In the genomic region with DNA sequence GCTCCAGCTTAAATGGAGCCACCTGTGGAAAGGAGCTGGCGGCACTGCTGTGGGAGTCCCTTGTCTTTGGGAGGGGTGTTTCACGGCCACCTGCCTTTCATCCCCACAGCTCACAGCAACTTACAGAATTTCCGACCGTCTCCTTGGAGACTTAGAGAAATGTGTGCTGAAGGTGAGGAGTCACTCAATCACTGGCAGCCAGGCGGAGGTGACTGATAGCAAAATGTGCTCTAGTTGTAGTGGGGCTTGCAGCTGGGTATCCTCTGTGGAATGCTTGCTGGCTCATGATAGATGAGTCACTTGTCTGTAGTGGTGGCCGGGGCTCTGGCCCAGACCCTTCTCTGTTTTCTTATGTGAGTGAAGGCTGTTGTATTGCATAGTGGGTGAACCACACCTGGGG, we compare ENCODE assay signal across 14 cellular contexts.
A peak's percentile ranks its signal among the peaks of the same experiment; 100 is the strongest.
DNase-seq lines count a peak whose midpoint lies in the region; ATAC-seq, FAIRE-seq and TF ChIP-seq lines count a peak whose summit lies in the region.
"Had no signal": no experiment of that assay in that cellular context is flagged by ENCODE, and none has a peak within 500 bp of the region (broad histone marks: within the 10 kb centered on the region; RNA-seq: fewer than 3 reads in every experiment).

No MANE protein-coding gene starts in this region.

- TF ChIP-seq EP300 in K562 (IDR thresholded peaks at IDR 0.05; ENCODE audit: low read length) = no peak

- no TSS peak for BruUV-seq in K562 (replicated peaks; lab: Mats Ljungman, UMichigan)

- peaks cover 22 to 44% of the 10 kb centered on the region in 2 experiments; a peak in 3 of 5 replicates for H3K27me3 ChIP-seq in K562 (ENCODE audit: control insufficient read depth in 2 of 2, insufficient read depth in 2 of 2, low read length in 2 of 2)
- H3K27me3 ChIP-seq: suprapubic skin had no signal

- no peak overlapping the region for H3K9ac ChIP-seq in K562 (ENCODE audit: insufficient read depth in 1 of 2, low read depth in 2 of 2, low read length in 2 of 2)

- H3K36me3 ChIP-seq in K562 (ENCODE audit: control insufficient read depth, insufficient read depth, low read length) = no peaks in the 10 kb centered on the region
- H3K36me3 ChIP-seq: suprapubic skin had no signal

- H4K20me1 ChIP-seq in K562 (replicated peaks; ENCODE audit: control insufficient read depth, insufficient read depth, low read length) = peaks cover 3% of the 10 kb centered on the region; the same call in 1 of the 2 replicates

- DNase-seq in ACHN = peak; percentile 60
- peak; percentile 96 for DNase-seq in HT1080 (ENCODE audit: low read depth)
- peak in 2 of 4 experiments; percentile 3 to 14 for DNase-seq in K562 (ENCODE audit: extremely low read depth in 1 of 4, low spot score in 3 of 4)
- peak; percentile 57 to 93 for DNase-seq in lung microvascular endothelial cell (ENCODE audit: low read depth in 2 of 2)
- no peak for DNase-seq in COR-L47 (lab: John Stamatoyannopoulos, UW)
- DNase-seq in activated CD4-positive, CD25-positive, alpha-beta regulatory T cell treated with anti-CD3 and anti-CD28 coated beads, Interleukin-2, amount 50 U/mL, for 72 hours = no peak
- DNase-seq: activated gamma-delta T cell; CD4-positive, CD25-positive, alpha-beta regulatory T cell; NCI-H2107; occipital lobe; RPMI8226 had no signal

- CTCF ChIA-PET in K562 (lab: Yijun Ruan, JAX; ENCODE audit: low intra/inter-chr PET ratio) = no interaction called here

- WGBS in K562 (ENCODE audit: insufficient coverage, low coverage, missing lambda C conversion rate) = 0% methylated on average over 5 of the region's 6 CpGs

- in situ Hi-C loops in ACHN (cut with HindIII; ENCODE audit: low pct_ligation_motif_present, low pct_unique_long_range_greater_than_20kb, low sequenced_read_pairs) = no loop called here
- in situ Hi-C loops in K562 (cut with MboI) = no loop called here

- no peak for ATAC-seq in K562
- no peak for ATAC-seq in GM19455 (IDR thresholded peaks at IDR 0.05; ENCODE audit: unreplicated experiment)
- no peak for ATAC-seq in GM18868 (IDR thresholded peaks at IDR 0.05; ENCODE audit: unreplicated experiment)

- H3K79me2 ChIP-seq in K562 (ENCODE audit: control insufficient read depth, insufficient read depth, low read length) = no peaks in the 10 kb centered on the region

- no peak for TF ChIP-seq RAD21 in K562 (CRISPR knock-in tag; conservative IDR thresholded peaks at IDR 0.05 in 1 of 2, IDR thresholded peaks at IDR 0.05 in 1 of 2)

- H3K4me3 ChIP-seq in K562 = no peak overlapping the region
- H3K4me3 ChIP-seq: suprapubic skin had no signal

- no peak for FAIRE-seq in K562 (lab: Jason Lieb, UNC)

- no peaks in the 10 kb centered on the region for H3K9me3 ChIP-seq in K562 (replicated peaks; ENCODE audit: control insufficient read depth, insufficient read depth, low read depth, low read length)
- H3K9me3 ChIP-seq: suprapubic skin had no signal

- no peaks in the 10 kb centered on the region for H3K4me1 ChIP-seq in K562 (replicated peaks in 1 of 2; ENCODE audit: control insufficient read depth in 2 of 2, insufficient read depth in 2 of 2, low read length in 2 of 2)

- no peak overlapping the region for H2AFZ ChIP-seq in K562 (ENCODE audit: low read depth, low read length)

- TF ChIP-seq CTCF in K562 (IDR thresholded peaks at IDR 0.05 in 2 of 3, conservative IDR thresholded peaks at IDR 0.05 in 1 of 3; ENCODE audit: insufficient read depth in 2 of 3, low read depth in 1 of 3, low read length in 3 of 3) = no peak

- no peaks in the 10 kb centered on the region for H3K9me1 ChIP-seq in K562 (ENCODE audit: control insufficient read depth, insufficient read depth, low read length)

- no peak overlapping the region for H3K4me2 ChIP-seq in K562 (ENCODE audit: insufficient read depth, low read length)

- no peak for TF ChIP-seq POLR2A in K562 (conservative IDR thresholded peaks at IDR 0.05)

- intact Hi-C loops in K562 (cut with micrococcal nuclease) = no loop called here

- POLR2A ChIA-PET in K562 (lab: Yijun Ruan, JAX) = no interaction called here

- no peak overlapping the region for H3K27ac ChIP-seq in K562 (ENCODE audit: extremely low read depth, low read depth, low read length)
- H3K27ac ChIP-seq: suprapubic skin had no signal

TF ChIP-seq in K562, 482 proteins besides CTCF, POLR2A, EP300 and RAD21 (continues in another document):
- TF ChIP-seq, protein P1, sequence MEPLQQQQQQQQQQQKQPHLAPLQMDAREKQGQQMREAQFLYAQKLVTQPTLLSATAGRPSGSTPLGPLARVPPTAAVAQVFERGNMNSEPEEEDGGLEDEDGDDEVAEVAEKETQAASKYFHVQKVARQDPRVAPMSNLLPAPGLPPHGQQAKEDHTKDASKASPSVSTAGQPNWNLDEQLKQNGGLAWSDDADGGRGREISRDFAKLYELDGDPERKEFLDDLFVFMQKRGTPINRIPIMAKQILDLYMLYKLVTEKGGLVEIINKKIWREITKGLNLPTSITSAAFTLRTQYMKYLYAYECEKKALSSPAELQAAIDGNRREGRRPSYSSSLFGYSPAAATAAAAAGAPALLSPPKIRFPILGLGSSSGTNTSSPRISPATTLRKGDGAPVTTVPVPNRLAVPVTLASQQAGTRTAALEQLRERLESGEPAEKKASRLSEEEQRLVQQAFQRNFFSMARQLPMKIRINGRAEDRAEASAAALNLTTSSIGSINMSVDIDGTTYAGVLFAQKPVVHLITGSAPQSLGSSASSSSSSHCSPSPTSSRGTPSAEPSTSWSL (CRISPR knock-in tag; IDR thresholded peaks at IDR 0.05; ENCODE audit: borderline replicate concordance) = no peak
- TF ChIP-seq ZNF239 (CRISPR knock-in tag; IDR thresholded peaks at IDR 0.05) (no peak), TAF15 (IDR thresholded peaks at IDR 0.05; ENCODE audit: low read depth, low read length) (no peak), JUND (IDR thresholded peaks at IDR 0.05; ENCODE audit: borderline replicate concordance, low read depth, low read length) (0 out of 2 replicates have a peak, but pooled peaks have one; percentile 11), JUND (tag; IDR thresholded peaks at IDR 0.05; ENCODE audit: borderline replicate concordance, low read depth, low read length) (no peak), TGIF2 (CRISPR knock-in tag; IDR thresholded peaks at IDR 0.05) (no peak), FOSL1 (tag; conservative IDR thresholded peaks at IDR 0.05) (0 out of 2 replicates have a peak, but pooled peaks have one; percentile 23), HSF4 (CRISPR knock-in tag; IDR thresholded peaks at IDR 0.05; ENCODE audit: borderline replicate concordance) (no peak), ZNF212 (CRISPR knock-in tag; IDR thresholded peaks at IDR 0.05) (no peak), SMAD3 (CRISPR knock-in tag; conservative IDR thresholded peaks at IDR 0.05) (no peak), ZKSCAN1 (IDR thresholded peaks at IDR 0.05; ENCODE audit: low read depth, low read length) (no peak), NCOR1 (IDR thresholded peaks at IDR 0.05) (no peak), CBFA2T2 (conservative IDR thresholded peaks at IDR 0.05) (peak; percentile 26; the same call in 1 of the 2 replicates), ZSCAN32 (CRISPR knock-in tag; IDR thresholded peaks at IDR 0.05) (no peak)
- TF ChIP-seq, protein P2, sequence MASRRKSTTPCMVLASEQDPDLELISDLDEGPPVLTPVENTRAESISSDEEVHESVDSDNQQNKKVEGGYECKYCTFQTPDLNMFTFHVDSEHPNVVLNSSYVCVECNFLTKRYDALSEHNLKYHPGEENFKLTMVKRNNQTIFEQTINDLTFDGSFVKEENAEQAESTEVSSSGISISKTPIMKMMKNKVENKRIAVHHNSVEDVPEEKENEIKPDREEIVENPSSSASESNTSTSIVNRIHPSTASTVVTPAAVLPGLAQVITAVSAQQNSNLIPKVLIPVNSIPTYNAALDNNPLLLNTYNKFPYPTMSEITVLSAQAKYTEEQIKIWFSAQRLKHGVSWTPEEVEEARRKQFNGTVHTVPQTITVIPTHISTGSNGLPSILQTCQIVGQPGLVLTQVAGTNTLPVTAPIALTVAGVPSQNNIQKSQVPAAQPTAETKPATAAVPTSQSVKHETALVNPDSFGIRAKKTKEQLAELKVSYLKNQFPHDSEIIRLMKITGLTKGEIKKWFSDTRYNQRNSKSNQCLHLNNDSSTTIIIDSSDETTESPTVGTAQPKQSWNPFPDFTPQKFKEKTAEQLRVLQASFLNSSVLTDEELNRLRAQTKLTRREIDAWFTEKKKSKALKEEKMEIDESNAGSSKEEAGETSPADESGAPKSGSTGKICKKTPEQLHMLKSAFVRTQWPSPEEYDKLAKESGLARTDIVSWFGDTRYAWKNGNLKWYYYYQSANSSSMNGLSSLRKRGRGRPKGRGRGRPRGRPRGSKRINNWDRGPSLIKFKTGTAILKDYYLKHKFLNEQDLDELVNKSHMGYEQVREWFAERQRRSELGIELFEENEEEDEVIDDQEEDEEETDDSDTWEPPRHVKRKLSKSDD (conservative IDR thresholded peaks at IDR 0.05; ENCODE audit: low read length) = no peak
- TF ChIP-seq, protein P3, sequence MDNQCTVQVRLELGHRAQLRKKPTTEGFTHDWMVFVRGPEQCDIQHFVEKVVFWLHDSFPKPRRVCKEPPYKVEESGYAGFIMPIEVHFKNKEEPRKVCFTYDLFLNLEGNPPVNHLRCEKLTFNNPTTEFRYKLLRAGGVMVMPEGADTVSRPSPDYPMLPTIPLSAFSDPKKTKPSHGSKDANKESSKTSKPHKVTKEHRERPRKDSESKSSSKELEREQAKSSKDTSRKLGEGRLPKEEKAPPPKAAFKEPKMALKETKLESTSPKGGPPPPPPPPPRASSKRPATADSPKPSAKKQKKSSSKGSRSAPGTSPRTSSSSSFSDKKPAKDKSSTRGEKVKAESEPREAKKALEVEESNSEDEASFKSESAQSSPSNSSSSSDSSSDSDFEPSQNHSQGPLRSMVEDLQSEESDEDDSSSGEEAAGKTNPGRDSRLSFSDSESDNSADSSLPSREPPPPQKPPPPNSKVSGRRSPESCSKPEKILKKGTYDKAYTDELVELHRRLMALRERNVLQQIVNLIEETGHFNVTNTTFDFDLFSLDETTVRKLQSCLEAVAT (IDR thresholded peaks at IDR 0.05) = no peak
- TF ChIP-seq, protein P4, sequence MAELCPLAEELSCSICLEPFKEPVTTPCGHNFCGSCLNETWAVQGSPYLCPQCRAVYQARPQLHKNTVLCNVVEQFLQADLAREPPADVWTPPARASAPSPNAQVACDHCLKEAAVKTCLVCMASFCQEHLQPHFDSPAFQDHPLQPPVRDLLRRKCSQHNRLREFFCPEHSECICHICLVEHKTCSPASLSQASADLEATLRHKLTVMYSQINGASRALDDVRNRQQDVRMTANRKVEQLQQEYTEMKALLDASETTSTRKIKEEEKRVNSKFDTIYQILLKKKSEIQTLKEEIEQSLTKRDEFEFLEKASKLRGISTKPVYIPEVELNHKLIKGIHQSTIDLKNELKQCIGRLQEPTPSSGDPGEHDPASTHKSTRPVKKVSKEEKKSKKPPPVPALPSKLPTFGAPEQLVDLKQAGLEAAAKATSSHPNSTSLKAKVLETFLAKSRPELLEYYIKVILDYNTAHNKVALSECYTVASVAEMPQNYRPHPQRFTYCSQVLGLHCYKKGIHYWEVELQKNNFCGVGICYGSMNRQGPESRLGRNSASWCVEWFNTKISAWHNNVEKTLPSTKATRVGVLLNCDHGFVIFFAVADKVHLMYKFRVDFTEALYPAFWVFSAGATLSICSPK (IDR thresholded peaks at IDR 0.05; ENCODE audit: borderline replicate concordance) = no peak

Comparison
In these comparisons a context has a peak if more than half of its experiments do, and no peak if none do; other contexts are left out.
1. DNase-seq: peak in ACHN (single experiment), HT1080 (single experiment) and lung microvascular endothelial cell (2 of 2); none in COR-L47 (single experiment) and activated CD4-positive, CD25-positive, alpha-beta regulatory T cell treated with anti-CD3 and anti-CD28 coated beads, Interleukin-2, amount 50 U/mL, for 72 hours (single experiment).